ENCODE assay signal across 12 cellular contexts in genomic region chr19:43483281-43483680, GRCh38. TPM values are rescaled to one million over a fixed set of nuclear protein-coding genes. Genes with fewer than 3 reads are reported as not detected.
"Had no signal": no experiment of that assay in that cellular context is flagged by ENCODE, and none has a peak within 500 bp of the region (broad histone marks: within the 10 kb centered on the region; RNA-seq: fewer than 3 reads in every experiment).

No MANE protein-coding gene starts in this region.

- H3K36me3 ChIP-seq: HAP-1 had no signal

- H3K27ac ChIP-seq: GM23248 had no signal

- FAIRE-seq: H1, H54 had no signal

- H2AFZ ChIP-seq: GM23248, GM23338 had no signal

- H3K4me1 Mint-ChIP-seq: GM23338, H9 had no signal

- H3K27ac Mint-ChIP-seq: GM23338, HFFc6 had no signal

- H3K4me1 ChIP-seq: HAP-1 had no signal

- DNase-seq: GM23248, GOT3, H7, H9, HCEC 1CT, HFFc6 had no signal

- H3K9me3 ChIP-seq: HAP-1 had no signal

- H3K4me3 Mint-ChIP-seq: GM23338, H9, HFFc6 had no signal

- H3K4me3 ChIP-seq: GM23248, GM23338, HAP-1 had no signal

- ATAC-seq: GM23338, HCT116 had no signal

- H3K9me3 Mint-ChIP-seq: GM23338, H9, HFFc6 had no signal

- H3K4me2 ChIP-seq: GM23338 had no signal

- H3K9ac ChIP-seq: GM23248 had no signal

RNA-seq across cellular contexts. Expression of gene LYPD3, which starts 17.9 kb away (rescaled TPM):
- total RNA-seq: GM23248, H7 had no signal

RNA-seq across cellular contexts. Expression of gene ZNF575, which starts 49.7 kb away (rescaled TPM):
- total RNA-seq: H1, H4, H7, H9 had no signal
